7 cellular contexts compared by ENCODE assay signal in genomic region chr17:3728099-3728498, GRCh38. TPM values are rescaled to one million over a fixed set of nuclear protein-coding genes. Genes with fewer than 3 reads are reported as not detected.
A peak's percentile ranks its signal among the peaks of the same experiment; 100 is the strongest.
DNase-seq lines count a peak whose midpoint lies in the region; ATAC-seq and TF ChIP-seq lines count a peak whose summit lies in the region.
"Not testable (repeated sequence)": the region's sequence is repeated elsewhere in the genome, so short reads cannot be mapped to it uniquely, and the experiment has no call there.

No MANE protein-coding gene starts in this region.

- H3K9me2 ChIP-seq in DOHH2 (replicated peaks; ENCODE audit: control insufficient read depth, low read length); Karpas-422 (replicated peaks; ENCODE audit: insufficient read depth, low read length); OCI-LY7 (ENCODE audit: insufficient read depth, low read length): not testable (repeated sequence)

- H3K36me3 ChIP-seq in BLaER1 (peaks cover 49% of the 10 kb centered on the region), DOHH2 (ENCODE audit: control insufficient read depth, low read length) (peaks cover 57% of the 10 kb centered on the region), Karpas-422 (ENCODE audit: insufficient read depth, low read length) (peaks cover 18% of the 10 kb centered on the region), OCI-LY7 (ENCODE audit: insufficient read depth, low read length) (peaks cover 67% of the 10 kb centered on the region)
- H3K36me3 ChIP-seq in mesenchymal stem cell (ENCODE audit: control insufficient read depth in 1 of 2, insufficient read depth in 2 of 2, low read depth in 1 of 2, low read length in 2 of 2): not testable (repeated sequence)

- H2AFZ ChIP-seq in Karpas-422 (ENCODE audit: low read length); OCI-LY7 (ENCODE audit: low read length); mesenchymal stem cell (ENCODE audit: low read depth, low read length): not testable (repeated sequence)

- not testable (repeated sequence) for H3K14ac ChIP-seq in mesenchymal stem cell (ENCODE audit: low read length in 2 of 2)

- BruUV-seq in OCI-LY7 (replicated peaks; lab: Mats Ljungman, UMichigan): not testable (repeated sequence)

- H4K20me1 ChIP-seq in BLaER1: peaks cover 32% of the 10 kb centered on the region; the same call in 1 of the 2 replicates
- peaks cover 26% of the 10 kb centered on the region for H4K20me1 ChIP-seq in DOHH2 (ENCODE audit: control insufficient read depth, insufficient read depth, low read depth, low read length)
- peaks cover 26% of the 10 kb centered on the region for H4K20me1 ChIP-seq in Karpas-422 (ENCODE audit: insufficient read depth, low read depth, low read length)
- H4K20me1 ChIP-seq in OCI-LY7 (ENCODE audit: insufficient read depth, low read length): peaks cover 32% of the 10 kb centered on the region

- peaks cover 34% of the 10 kb centered on the region for H3K79me1 ChIP-seq in mesenchymal stem cell (replicated peaks; ENCODE audit: low read length, poor library complexity, severe bottlenecking)

- peaks cover 28% of the 10 kb centered on the region for H3K4me1 Mint-ChIP-seq in WTC11
- peaks cover 43% of the 10 kb centered on the region for H3K4me1 Mint-ChIP-seq in stimulated activated memory B cell treated with anti-CD40 and anti-IgM and Interleukin-4, amounts not matched to agents 10 μg/mL and 1 μg/mL and 100 μg/mL, for 72 hours

- H3K23ac ChIP-seq in mesenchymal stem cell (ENCODE audit: low read length in 2 of 2): not testable (repeated sequence)

- H2BK5ac ChIP-seq in mesenchymal stem cell (ENCODE audit: low read depth, low read length, poor library complexity, severe bottlenecking): not testable (repeated sequence)

- not testable (repeated sequence) for H3K18ac ChIP-seq in mesenchymal stem cell (ENCODE audit: low read depth in 1 of 2, low read length in 2 of 2)

- POLR2A ChIA-PET in OCI-LY7 (lab: Charles Lee): interaction anchor here (0.6 to 1.5 kb wide), 5 partner anchors 13 to 82 kb away, joined by 3 to 5 read pairs (median 4); no protein-coding TSS in a partner anchor
- POLR2A ChIA-PET in WTC11 (lab: Charles Lee): not testable (repeated sequence)

- not testable (repeated sequence) for H3K27me3 Mint-ChIP-seq in WTC11 (ENCODE audit: low read depth); stimulated activated memory B cell treated with anti-CD40 and anti-IgM and Interleukin-4, amounts not matched to agents 10 μg/mL and 1 μg/mL and 100 μg/mL, for 72 hours

- not testable (repeated sequence) for H3K9me3 ChIP-seq in BLaER1; DOHH2 (ENCODE audit: control insufficient read depth, insufficient read depth, low read length); Karpas-422 (ENCODE audit: low read length); OCI-LY7 (ENCODE audit: low read length); mesenchymal stem cell (ENCODE audit: control insufficient read depth, low read length)

- not testable (repeated sequence) for H2BK12ac ChIP-seq in mesenchymal stem cell (ENCODE audit: low read length in 2 of 2)

- H3K79me2 ChIP-seq in DOHH2 (ENCODE audit: control insufficient read depth, low read length) (peaks cover 63% of the 10 kb centered on the region), Karpas-422 (ENCODE audit: low read length) (peaks cover 37% of the 10 kb centered on the region), OCI-LY7 (ENCODE audit: insufficient read depth, low read depth, low read length) (peaks cover 63% of the 10 kb centered on the region)

- H2BK120ac ChIP-seq in mesenchymal stem cell (ENCODE audit: low read depth, low read length): not testable (repeated sequence)

- not testable (repeated sequence) for H3K27me3 ChIP-seq in BLaER1; DOHH2 (ENCODE audit: control insufficient read depth, low read length); Karpas-422 (ENCODE audit: low read length); mesenchymal stem cell (ENCODE audit: control insufficient read depth in 1 of 2, insufficient read depth in 1 of 2, low read length in 2 of 2)

- not testable (repeated sequence) for H3K27ac ChIP-seq in BLaER1; mesenchymal stem cell (ENCODE audit: low read length, poor library complexity, severe bottlenecking)
- peak overlapping the region; percentile 61; the same call in 1 of the 2 replicates for H3K27ac ChIP-seq in DOHH2 (ENCODE audit: low read depth, low read length)
- peak overlapping the region; percentile 52; the same call in 1 of the 2 replicates for H3K27ac ChIP-seq in Karpas-422 (ENCODE audit: low read length)
- peak overlapping the region; percentile 70 for H3K27ac ChIP-seq in OCI-LY7 (ENCODE audit: low read depth, low read length, poor library complexity, severe bottlenecking)

- intact Hi-C loops in OCI-LY7 (cut with micrococcal nuclease; ENCODE audit: unreplicated experiment): not testable (repeated sequence)

- H3K36me3 Mint-ChIP-seq in WTC11: peaks cover 37% of the 10 kb centered on the region
- not testable (repeated sequence) for H3K36me3 Mint-ChIP-seq in stimulated activated memory B cell treated with anti-CD40 and anti-IgM and Interleukin-4, amounts not matched to agents 10 μg/mL and 1 μg/mL and 100 μg/mL, for 72 hours

- not testable (repeated sequence) for H3K9me3 Mint-ChIP-seq in WTC11; stimulated activated memory B cell treated with anti-CD40 and anti-IgM and Interleukin-4, amounts not matched to agents 10 μg/mL and 1 μg/mL and 100 μg/mL, for 72 hours

- H4K91ac ChIP-seq in mesenchymal stem cell (ENCODE audit: low read length): peak overlapping the region; percentile 39

- not testable (repeated sequence) for H3K9ac ChIP-seq in BLaER1; mesenchymal stem cell (ENCODE audit: low read length)
- H3K9ac ChIP-seq in Karpas-422 (ENCODE audit: low read length): peak overlapping the region; percentile 7; the same call in 1 of the 2 replicates

- H4K8ac ChIP-seq in mesenchymal stem cell (ENCODE audit: low read length): not testable (repeated sequence)

- TF ChIP-seq CTCF in DOHH2 (IDR thresholded peaks at IDR 0.05; ENCODE audit: low read depth, low read length, poor library complexity, severe bottlenecking); OCI-LY7 (conservative IDR thresholded peaks at IDR 0.05; ENCODE audit: low read length); WTC11 (IDR thresholded peaks at IDR 0.05): not testable (repeated sequence)

- H3K4me3 Mint-ChIP-seq in WTC11; stimulated activated memory B cell treated with anti-CD40 and anti-IgM and Interleukin-4, amounts not matched to agents 10 μg/mL and 1 μg/mL and 100 μg/mL, for 72 hours: not testable (repeated sequence)

- not testable (repeated sequence) for H3K27ac Mint-ChIP-seq in WTC11
- H3K27ac Mint-ChIP-seq in stimulated activated memory B cell treated with anti-CD40 and anti-IgM and Interleukin-4, amounts not matched to agents 10 μg/mL and 1 μg/mL and 100 μg/mL, for 72 hours: peak overlapping the region; percentile 59

- not testable (repeated sequence) for ATAC-seq in WTC11; stimulated activated memory B cell treated with anti-CD40 and anti-IgM and Interleukin-4, amounts not matched to agents 10 μg/mL and 1 μg/mL and 100 μg/mL, for 72 hours

- not testable (repeated sequence) for H2BK15ac ChIP-seq in mesenchymal stem cell (ENCODE audit: low read depth, poor library complexity, severe bottlenecking)

- H3K4ac ChIP-seq in mesenchymal stem cell (ENCODE audit: low read depth in 1 of 2, low read length in 2 of 2): not testable (repeated sequence)

- CTCF ChIA-PET in OCI-LY7 (lab: Charles Lee; ENCODE audit: unreplicated experiment): not testable (repeated sequence)
- CTCF ChIA-PET in WTC11 (lab: Charles Lee): interaction anchor here (2.4 to 3.3 kb wide), 2 partner anchors 9 to 45 kb away, joined by 7 to 14 read pairs; no protein-coding TSS in a partner anchor

- not testable (repeated sequence) for H2AK5ac ChIP-seq in mesenchymal stem cell (ENCODE audit: low read length, severe bottlenecking)

- not testable (repeated sequence) for H3K4me3 ChIP-seq in BLaER1; Karpas-422 (ENCODE audit: low read length); mesenchymal stem cell (ENCODE audit: insufficient read depth in 1 of 2, low read depth in 1 of 2, low read length in 2 of 2)
- H3K4me3 ChIP-seq in DOHH2 (ENCODE audit: low read length): peak overlapping the region; percentile 36
- H3K4me3 ChIP-seq in OCI-LY7 (ENCODE audit: low read depth, low read length, poor library complexity, severe bottlenecking): peak overlapping the region; percentile 28

- H3K4me1 ChIP-seq in BLaER1: peaks cover 64% of the 10 kb centered on the region
- peaks cover 57% of the 10 kb centered on the region for H3K4me1 ChIP-seq in DOHH2 (ENCODE audit: control insufficient read depth, low read length)
- peaks cover 33% of the 10 kb centered on the region for H3K4me1 ChIP-seq in Karpas-422 (ENCODE audit: low read length)
- H3K4me1 ChIP-seq in OCI-LY7 (ENCODE audit: insufficient read depth, low read length, poor library complexity, severe bottlenecking): peaks cover 49% of the 10 kb centered on the region
- peaks cover 23% of the 10 kb centered on the region for H3K4me1 ChIP-seq in mesenchymal stem cell (ENCODE audit: control insufficient read depth, insufficient read depth, low read depth, low read length)

- peak overlapping the region; percentile 98; the same call in 1 of the 2 replicates for H3K4me2 ChIP-seq in BLaER1
- peak overlapping the region; percentile 93 for H3K4me2 ChIP-seq in DOHH2 (ENCODE audit: low read length)
- not testable (repeated sequence) for H3K4me2 ChIP-seq in Karpas-422 (ENCODE audit: low read depth, low read length, poor library complexity, severe bottlenecking); mesenchymal stem cell (ENCODE audit: low read length, poor library complexity, severe bottlenecking)
- H3K4me2 ChIP-seq in OCI-LY7 (ENCODE audit: low read length): peak overlapping the region; percentile 55

- DNase-seq in Karpas-422; OCI-LY7 (ENCODE audit: low spot score); WTC11 (ENCODE audit: low spot score); mesenchymal stem cell: not testable (repeated sequence)

- not testable (repeated sequence) for H3F3A ChIP-seq in DOHH2 (ENCODE audit: control insufficient read depth, insufficient read depth)

- WGBS in mesenchymal stem cell: 98% methylated on average over 3 of the region's 3 CpGs

RNA-seq across cellular contexts. Expression of gene HASPIN, which starts 4.4 kb away (rescaled TPM):
- 17.5 and 20.3 TPM in 2 replicates for total RNA-seq in Karpas-422 (2014; rRNA removed; shearing (Covaris generic); ENCODE audit: low replicate concordance)
- total RNA-seq in OCI-LY7 (2014; rRNA removed; shearing (Covaris generic)): 60.8 and 88.6 TPM in 2 replicates
- total RNA-seq in OCI-LY7 (2022) (66.2 and 71.3 TPM in 2 replicates), WTC11 (2021) (30.0 to 30.8 TPM (median 30.4 TPM) in 3 replicates)
- polyA plus RNA-seq in mesenchymal stem cell (2013, experiment 1 of 2): 1.4 TPM
- 1.4 TPM for polyA plus RNA-seq in mesenchymal stem cell (2013, experiment 2 of 2)

RNA-seq across cellular contexts. Expression of gene P2RX5, which starts 32.1 kb away (rescaled TPM):
- 60.4 and 86.1 TPM in 2 replicates for total RNA-seq in Karpas-422 (2014; rRNA removed; shearing (Covaris generic); ENCODE audit: low replicate concordance)
- 143 and 150 TPM in 2 replicates for total RNA-seq in OCI-LY7 (2014; rRNA removed; shearing (Covaris generic))
- total RNA-seq in OCI-LY7 (2022) (173 and 195 TPM in 2 replicates), WTC11 (2021) (6.4 to 9.5 TPM (median 8.8 TPM) in 3 replicates)
- 0.35 TPM for polyA plus RNA-seq in mesenchymal stem cell (2013, experiment 1 of 2)
- polyA plus RNA-seq in mesenchymal stem cell (2013, experiment 2 of 2): 0.30 TPM

RNA-seq across cellular contexts. Expression of gene EMC6, which starts 59.5 kb away (rescaled TPM):
- total RNA-seq in Karpas-422 (2014; rRNA removed; shearing (Covaris generic); ENCODE audit: low replicate concordance): 21.0 and 34.2 TPM in 2 replicates
- 32.5 and 36.0 TPM in 2 replicates for total RNA-seq in OCI-LY7 (2014; rRNA removed; shearing (Covaris generic))
- total RNA-seq in OCI-LY7 (2022): 53.7 and 54.6 TPM in 2 replicates
- total RNA-seq in WTC11 (2021): 81.2 to 89.7 TPM (median 86.0 TPM) in 3 replicates
- 102 TPM for polyA plus RNA-seq in mesenchymal stem cell (2013, experiment 1 of 2)
- polyA plus RNA-seq in mesenchymal stem cell (2013, experiment 2 of 2): 107 TPM

RNA-seq across cellular contexts. Expression of gene TAX1BP3, which starts 59.7 kb away (rescaled TPM):
- total RNA-seq in Karpas-422 (2014; rRNA removed; shearing (Covaris generic); ENCODE audit: low replicate concordance): 31.5 and 39.5 TPM in 2 replicates
- 12.4 and 19.8 TPM in 2 replicates for total RNA-seq in OCI-LY7 (2014; rRNA removed; shearing (Covaris generic))
- total RNA-seq in OCI-LY7 (2022): 24.3 and 24.8 TPM in 2 replicates
- 71.9 to 76.9 TPM (median 76.2 TPM) in 3 replicates for total RNA-seq in WTC11 (2021)
- polyA plus RNA-seq in mesenchymal stem cell (2013, experiment 1 of 2): 119 TPM
- polyA plus RNA-seq in mesenchymal stem cell (2013, experiment 2 of 2): 117 TPM
